In the genomic region with DNA sequence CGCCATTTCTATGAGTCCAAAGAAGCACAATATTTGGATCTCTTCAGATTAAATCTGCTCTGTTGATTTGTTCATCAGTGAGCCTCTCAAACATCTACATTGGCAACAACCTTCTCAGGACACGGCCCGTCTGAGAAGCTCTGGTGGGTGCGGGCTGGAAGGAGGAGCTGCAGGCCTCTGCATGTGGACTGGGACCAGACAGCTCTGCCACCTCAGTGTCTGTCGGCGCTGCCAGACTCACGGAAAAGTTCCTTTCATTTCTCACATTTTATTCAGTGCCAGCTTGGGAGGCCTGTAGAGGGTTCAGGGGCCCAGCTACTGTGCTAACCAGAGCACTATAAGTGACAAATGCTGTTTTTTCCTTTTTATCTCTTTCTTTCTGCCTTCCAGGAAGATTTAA, we compare ENCODE assay signal across 26 cellular contexts. TPM values are rescaled to one million over a fixed set of nuclear protein-coding genes. Genes with fewer than 3 reads are reported as not detected.
DNase-seq lines count a peak whose midpoint lies in the region; ATAC-seq, FAIRE-seq and TF ChIP-seq lines count a peak whose summit lies in the region.
"Had no signal": no experiment of that assay in that cellular context is flagged by ENCODE, and none has a peak within 500 bp of the region (broad histone marks: within the 10 kb centered on the region; RNA-seq: fewer than 3 reads in every experiment).

No MANE protein-coding gene starts in this region.

- H3K9ac ChIP-seq in mammary epithelial cell (ENCODE audit: insufficient read depth, low read length) (no peak overlapping the region), keratinocyte (ENCODE audit: control insufficient read depth, extremely low read depth, insufficient read depth, low read length) (peak overlapping the region; percentile 50)

- CTCF ChIA-PET in mammary epithelial cell (lab: Charles Lee; ENCODE audit: low non-redundant PET) = no interaction called here

- no peak overlapping the region for H3K27ac ChIP-seq in mammary epithelial cell (ENCODE audit: insufficient read depth, low read depth, low read length)
- no peak overlapping the region for H3K27ac ChIP-seq in keratinocyte (ENCODE audit: control insufficient read depth, insufficient read depth, low read length)
- peak overlapping the region in 18 of 21 experiments; percentile 4 to 76 (median 41) for H3K27ac ChIP-seq in skin epidermis
- H3K27ac ChIP-seq: SJCRH30, VCaP had no signal

- WGBS in mammary epithelial cell (ENCODE audit: low coverage, missing lambda C conversion rate) = 25% methylated on average over 6 of the region's 7 CpGs

- H3K4me2 ChIP-seq in mammary epithelial cell (ENCODE audit: insufficient read depth, low read depth, low read length) = peak overlapping the region; percentile 20
- peak overlapping the region; percentile 82 for H3K4me2 ChIP-seq in keratinocyte (ENCODE audit: control insufficient read depth, extremely low read depth, insufficient read depth, low read depth, low read length)

- peak; percentile 72 for FAIRE-seq in keratinocyte (lab: Jason Lieb, UNC)
- FAIRE-seq: GM12891, H54, K562 had no signal

- H2AFZ ChIP-seq in mammary epithelial cell (ENCODE audit: low read depth, low read length) (peak overlapping the region; percentile 60), keratinocyte (ENCODE audit: control insufficient read depth, low read length) (peak overlapping the region; percentile 91)

- H3K27me3 ChIP-seq in mammary epithelial cell (ENCODE audit: insufficient read depth, low read length) = no peaks in the 10 kb centered on the region
- H3K27me3 ChIP-seq in keratinocyte (ENCODE audit: control insufficient read depth, extremely low read depth, insufficient read depth, low read length) = no peaks in the 10 kb centered on the region

- H3K4me3 Mint-ChIP-seq in CD14-positive monocyte = peak overlapping the region in 1 of 2 donors; percentile 13
- H3K4me3 Mint-ChIP-seq: activated naive CD8-positive, alpha-beta T cell treated with anti-CD3 and anti-CD28 coated beads, Interleukin-2, amount 50 U/mL, for 24 hours; CD8-positive, alpha-beta T cell had no signal

- H3K27ac Mint-ChIP-seq in CD14-positive monocyte = no peak overlapping the region
- H3K27ac Mint-ChIP-seq: activated naive CD8-positive, alpha-beta T cell treated with anti-CD3 and anti-CD28 coated beads, Interleukin-2, amount 50 U/mL, for 24 hours; CD8-positive, alpha-beta T cell had no signal

- TF ChIP-seq CTCF in mammary epithelial cell (conservative IDR thresholded peaks at IDR 0.05 in 1 of 2, IDR thresholded peaks at IDR 0.05 in 1 of 2; ENCODE audit: extremely low read depth in 1 of 2, insufficient read depth in 1 of 2, low read depth in 1 of 2, low read length in 2 of 2) = no peak
- no peak for TF ChIP-seq CTCF in keratinocyte (optimal IDR thresholded peaks at IDR 0.05 in 1 of 3, IDR thresholded peaks at IDR 0.05 in 1 of 3, conservative IDR thresholded peaks at IDR 0.05 in 1 of 3; ENCODE audit: extremely low read depth in 1 of 3, insufficient read depth in 2 of 3, low read length in 3 of 3)
- TF ChIP-seq CTCF in CD14-positive monocyte (IDR thresholded peaks at IDR 0.05) = no peak

- H4K20me1 ChIP-seq in mammary epithelial cell (ENCODE audit: insufficient read depth, low read length) (no peaks in the 10 kb centered on the region), keratinocyte (ENCODE audit: control insufficient read depth, extremely low read depth, insufficient read depth, low read length) (no peaks in the 10 kb centered on the region)

- no peaks in the 10 kb centered on the region for H3K9me3 Mint-ChIP-seq in CD14-positive monocyte
- H3K9me3 Mint-ChIP-seq: activated naive CD8-positive, alpha-beta T cell treated with anti-CD3 and anti-CD28 coated beads, Interleukin-2, amount 50 U/mL, for 24 hours; CD8-positive, alpha-beta T cell had no signal

- dilution Hi-C loops in mammary epithelial cell (cut with HindIII; ENCODE audit: low sequenced_read_pairs) = no loop called here
- dilution Hi-C loops in keratinocyte (cut with MboI; ENCODE audit: extremely low pct_ligation_motif_present, low sequenced_read_pairs) = no loop called here

- ATAC-seq in GM18520 (IDR thresholded peaks at IDR 0.05; ENCODE audit: unreplicated experiment) = no peak
- ATAC-seq: activated naive CD8-positive, alpha-beta T cell treated with anti-CD3 and anti-CD28 coated beads, Interleukin-2, amount 50 U/mL, for 24 hours; CD8-positive, alpha-beta T cell; K562; mucosa of descending colon; PC-3 had no signal

- no TSS peak for BruUV-seq in mammary epithelial cell (replicated peaks; lab: Mats Ljungman, UMichigan)

- no peaks in the 10 kb centered on the region for H3K79me2 ChIP-seq in mammary epithelial cell (ENCODE audit: insufficient read depth, low read length)
- no peaks in the 10 kb centered on the region for H3K79me2 ChIP-seq in keratinocyte (ENCODE audit: control insufficient read depth, insufficient read depth, low read length)

- H3K4me1 ChIP-seq in mammary epithelial cell (ENCODE audit: insufficient read depth, low read length) (no peaks in the 10 kb centered on the region), keratinocyte (ENCODE audit: control insufficient read depth, extremely low read depth, insufficient read depth, low read length) (peaks cover 11% of the 10 kb centered on the region)
- H3K4me1 ChIP-seq: SJCRH30 had no signal

- H3K36me3 ChIP-seq in mammary epithelial cell (ENCODE audit: insufficient read depth, low read length) (no peaks in the 10 kb centered on the region), keratinocyte (ENCODE audit: control insufficient read depth in 2 of 2, extremely low read depth in 1 of 2, insufficient read depth in 2 of 2, low read length in 2 of 2) (no peaks in the 10 kb centered on the region)
- H3K36me3 ChIP-seq: SJCRH30 had no signal

- no peaks in the 10 kb centered on the region for H3K9me3 ChIP-seq in mammary epithelial cell (replicated peaks; ENCODE audit: insufficient read depth, low read length)
- no peaks in the 10 kb centered on the region for H3K9me3 ChIP-seq in keratinocyte (ENCODE audit: control insufficient read depth, low read depth, low read length)
- H3K9me3 ChIP-seq: mucosa of descending colon, SJCRH30 had no signal

- no peaks in the 10 kb centered on the region for H3K27me3 Mint-ChIP-seq in CD14-positive monocyte (ENCODE audit: low read depth in 3 of 3)
- H3K27me3 Mint-ChIP-seq: activated naive CD8-positive, alpha-beta T cell treated with anti-CD3 and anti-CD28 coated beads, Interleukin-2, amount 50 U/mL, for 24 hours had no signal

- in situ Hi-C loops in mammary epithelial cell (cut with MboI; ENCODE audit: low sequenced_read_pairs in 2 of 2) = no loop called here

- intact Hi-C loops in mammary epithelial cell (cut with micrococcal nuclease) (no loop called here), CD14-positive monocyte (cut with micrococcal nuclease) (no loop called here)

- no peaks in the 10 kb centered on the region for H3K36me3 Mint-ChIP-seq in CD14-positive monocyte
- H3K36me3 Mint-ChIP-seq: CD8-positive, alpha-beta T cell had no signal

- H3K4me1 Mint-ChIP-seq in CD14-positive monocyte = peaks cover 15% of the 10 kb centered on the region

- no peak overlapping the region for H3K4me3 ChIP-seq in mammary epithelial cell (replicated peaks in 1 of 3; ENCODE audit: insufficient read depth in 1 of 3, low read depth in 2 of 3, low read length in 3 of 3)
- H3K4me3 ChIP-seq in keratinocyte (ENCODE audit: control insufficient read depth in 2 of 3, extremely low read depth in 1 of 3, insufficient read depth in 2 of 3, low read depth in 1 of 3, low read length in 3 of 3) = peak overlapping the region in 2 of 3 experiments; percentile 37 to 58
- H3K4me3 ChIP-seq in skin epidermis = no peak overlapping the region
- H3K4me3 ChIP-seq: K562, mucosa of descending colon, SJCRH30 had no signal

- no peaks in the 10 kb centered on the region for H3K9me1 ChIP-seq in keratinocyte (ENCODE audit: control insufficient read depth, extremely low read depth, insufficient read depth, low read length)

- DNase-seq in ELR (ENCODE audit: low read depth) (peak; percentile 12), mammary epithelial cell (no peak), keratinocyte (ENCODE audit: low read depth, low spot score) (no peak), CD14-positive monocyte (ENCODE audit: low spot score) (no peak), NCI-H128 (lab: John Stamatoyannopoulos, UW; ENCODE audit: unreplicated experiment) (no peak)
- DNase-seq in stimulated activated CD4-positive, alpha-beta T cell treated with anti-CD3 and anti-CD28 coated beads, Interleukin-4, amount 100 ng/mL, for 24 hours = no peak
- DNase-seq: ACHN; activated CD4-positive, alpha-beta T cell treated with anti-CD3 and anti-CD28 coated beads, Interleukin-2, amount 50 U/mL, for 4 hours; activated CD8-positive, alpha-beta memory T cell treated with anti-CD3 and anti-CD28 coated beads, Interleukin-2, amount 50 U/mL, for 48 hours; activated naive CD8-positive, alpha-beta T cell treated with anti-CD3 and anti-CD28 coated beads, Interleukin-2, amount 50 U/mL, for 24 hours; CD8-positive, alpha-beta T cell; dermis blood vessel endothelial cell; DMS53; mucosa of descending colon; NCI-H1694; NCI-H774; PC-3; SJCRH30; stimulated activated CD4-positive, alpha-beta T cell treated with anti-CD3 and anti-CD28 coated beads, Interleukin-15, amount 100 ng/mL, for 24 hours had no signal

RNA-seq across cellular contexts. Expression of a gene that starts 23.0 kb away (rescaled TPM):
- total RNA-seq in mammary epithelial cell = under 1 TPM in 1 of 2 donors, not detected in 1; under 0.01 TPM
- polyA plus RNA-seq in mammary epithelial cell = 0.07 TPM
- polyA minus RNA-seq in mammary epithelial cell = not detected
- polyA plus RNA-seq in keratinocyte = 5.4 to 8.5 TPM (median 6.2 TPM) in 3 replicates
- polyA plus RNA-seq in keratinocyte (2011; ENCODE audit: low read depth) = 148 TPM
- polyA plus RNA-seq in keratinocyte (2011; cell fraction: cytosol; rRNA removed) = 4.1 and 10.2 TPM in 2 replicates
- polyA plus RNA-seq in keratinocyte (2011; cell fraction: nucleus; rRNA removed) = 4.6 and 5.3 TPM in 2 replicates
- 5.4 and 676 TPM in 2 replicates for polyA plus RNA-seq in keratinocyte (2012; ENCODE audit: low replicate concordance)
- polyA minus RNA-seq in keratinocyte = 0.98 to 4.6 TPM (median 2.5 TPM) in 3 replicates
- 2.1 TPM for polyA minus RNA-seq in keratinocyte (2011; cell fraction: cytosol; rRNA and poly(A)+ RNA removed)
- polyA minus RNA-seq in keratinocyte (2011; cell fraction: nucleus; rRNA and poly(A)+ RNA removed) = 4.9 and 5.7 TPM in 2 replicates
- polyA plus RNA-seq in CD14-positive monocyte = 1 to 10 TPM in 1 of 2 donors, under 1 TPM in 1; 0.39 to 1.3 TPM
- total RNA-seq: epithelial cell of proximal tubule, SJCRH30 had no signal
- polyA plus RNA-seq: K562 had no signal

Comparison
In these comparisons a context has a peak if more than half of its experiments do, and no peak if none do; other contexts are left out.
1. H3K27ac ChIP-seq: peak in skin epidermis (18 of 21); none in mammary epithelial cell (single experiment) and keratinocyte (single experiment).
2. H3K4me3 ChIP-seq: peak in keratinocyte (2 of 3); none in mammary epithelial cell (0 of 3) and skin epidermis (0 of 7).